Comparison of ENCODE assay signal across 8 cellular contexts in genomic region chr7:105269397-105269796, GRCh38.
DNase-seq lines count a peak whose midpoint lies in the region; ATAC-seq and TF ChIP-seq lines count a peak whose summit lies in the region.

No MANE protein-coding gene starts in this region.

- POLR2A ChIA-PET in activated B cell treated with CpG ODN at 0.5 μM for 24 hours (lab: Charles Lee): interaction anchor here (0.5 kb wide), 1 partner anchor 54 kb away, joined by 5 read pairs; no protein-coding TSS in a partner anchor

- peak overlapping the region; percentile 84 for H3K27ac ChIP-seq in smooth muscle cell (ENCODE audit: low read depth)

- CTCF ChIA-PET in activated B cell treated with CpG ODN at 0.5 μM for 24 hours (lab: Charles Lee): no interaction called here

- peak overlapping the region; percentile 71 for H3K4me2 ChIP-seq in smooth muscle cell

- peaks cover 25% of the 10 kb centered on the region for H3K4me1 ChIP-seq in smooth muscle cell (ENCODE audit: low read depth)

- H4K20me1 ChIP-seq in smooth muscle cell (ENCODE audit: low read depth): peaks cover 67% of the 10 kb centered on the region

- intact Hi-C loops in activated B cell treated with CpG ODN at 0.5 μM for 24 hours (cut with micrococcal nuclease) (loop anchor here (5.0 kb wide), 1 partner anchor 42 kb away; no protein-coding TSS in a partner anchor), left cardiac atrium (cut with DNase I) (no loop called here)

- H2AFZ ChIP-seq in smooth muscle cell (ENCODE audit: low read depth): peak overlapping the region; percentile 6

- WGBS in smooth muscle cell (ENCODE audit: low lambda C conversion rate): 17% methylated on average over 3 of the region's 3 CpGs

- H3K9me3 ChIP-seq in smooth muscle cell (replicated peaks; ENCODE audit: low read depth): no peaks in the 10 kb centered on the region

- H3F3A ChIP-seq in smooth muscle cell (ENCODE audit: low read depth): peaks cover 11% of the 10 kb centered on the region

- no peaks in the 10 kb centered on the region for H3K9me3 Mint-ChIP-seq in activated B cell treated with CpG ODN at 0.5 μM for 24 hours

- peaks cover 72% of the 10 kb centered on the region for H3K79me2 ChIP-seq in smooth muscle cell (ENCODE audit: low read depth)

- peaks cover 60% of the 10 kb centered on the region for H3K4me1 Mint-ChIP-seq in activated B cell treated with CpG ODN at 0.5 μM for 24 hours

- DNase-seq in activated B cell treated with CpG ODN at 0.5 μM for 24 hours (no peak), left cardiac atrium (no peak), smooth muscle cell (lab: John Stamatoyannopoulos, UW; ENCODE audit: unreplicated experiment) (no peak), H4 (ENCODE audit: low spot score) (no peak), mucosa of gallbladder (ENCODE audit: low spot score) (no peak)
- DNase-seq in activated CD8-positive, alpha-beta memory T cell treated with anti-CD3 and anti-CD28 coated beads, Interleukin-2, amount 50 U/mL, for 48 hours: no peak

- no peaks in the 10 kb centered on the region for H3K36me3 Mint-ChIP-seq in activated B cell treated with CpG ODN at 0.5 μM for 24 hours (ENCODE audit: low read depth)

- H3K9ac ChIP-seq in smooth muscle cell (ENCODE audit: low read depth): peak overlapping the region; percentile 52

- peak overlapping the region; percentile 49 for H3K4me3 ChIP-seq in smooth muscle cell

- ATAC-seq in GM18907 (IDR thresholded peaks at IDR 0.05; ENCODE audit: unreplicated experiment) (peak; percentile 25), HG03045 (IDR thresholded peaks at IDR 0.05; ENCODE audit: unreplicated experiment) (peak; percentile 22), activated B cell treated with CpG ODN at 0.5 μM for 24 hours (ENCODE audit: low read depth) (peak; percentile 46), left cardiac atrium (peak; percentile 38 to 51)

- H3K27ac Mint-ChIP-seq in activated B cell treated with CpG ODN at 0.5 μM for 24 hours: peak overlapping the region; percentile 93

- no peaks in the 10 kb centered on the region for H3K27me3 ChIP-seq in smooth muscle cell (ENCODE audit: low read depth)

- TF ChIP-seq CTCF in activated B cell treated with CpG ODN at 0.5 μM for 24 hours (IDR thresholded peaks at IDR 0.05) (no peak), smooth muscle cell (IDR thresholded peaks at IDR 0.05; ENCODE audit: borderline replicate concordance, insufficient read depth, poor library complexity, severe bottlenecking) (no peak)

- H3K36me3 ChIP-seq in smooth muscle cell (ENCODE audit: low read depth): no peaks in the 10 kb centered on the region

- H3K4me3 Mint-ChIP-seq in activated B cell treated with CpG ODN at 0.5 μM for 24 hours: peak overlapping the region; percentile 83

- H3K27me3 Mint-ChIP-seq in activated B cell treated with CpG ODN at 0.5 μM for 24 hours: no peaks in the 10 kb centered on the region
